ENCODE assay signal across 21 cellular contexts in genomic region chr5:154243736-154244135, GRCh38. TPM values are rescaled to one million over a fixed set of nuclear protein-coding genes. Genes with fewer than 3 reads are reported as not detected.
DNase-seq lines count a peak whose midpoint lies in the region; ATAC-seq and TF ChIP-seq lines count a peak whose summit lies in the region.
"Had no signal": no experiment of that assay in that cellular context is flagged by ENCODE, and none has a peak within 500 bp of the region (broad histone marks: within the 10 kb centered on the region; RNA-seq: fewer than 3 reads in every experiment).

No MANE protein-coding gene starts in this region.

- CTCF ChIA-PET in CD4-positive, alpha-beta memory T cell (lab: Charles Lee; ENCODE audit: partially characterized antibody): no interaction called here
- CTCF ChIA-PET in WTC11 (lab: Charles Lee): interaction anchor here (0.6 kb wide), 1 partner anchor 68 kb away, joined by 3 read pairs; no protein-coding TSS in a partner anchor

- H3K27me3 Mint-ChIP-seq in CD4-positive, alpha-beta memory T cell: no peaks in the 10 kb centered on the region
- H3K27me3 Mint-ChIP-seq in WTC11 (ENCODE audit: low read depth): no peaks in the 10 kb centered on the region; the same call in 1 of the 2 replicates
- H3K27me3 Mint-ChIP-seq: activated CD4-positive, alpha-beta memory T cell treated with anti-CD3 and anti-CD28 coated beads, Interleukin-2, amount 10 ng/mL, durations not matched to agents 7 days and 5 days had no signal

- no peak overlapping the region for H3K4me3 ChIP-seq in left lung
- H3K4me3 ChIP-seq in stomach: no peak overlapping the region
- H3K4me3 ChIP-seq in CD4-positive, alpha-beta memory T cell (ENCODE audit: low read length in 2 of 2): no peak overlapping the region
- H3K4me3 ChIP-seq in suprapubic skin: no peak overlapping the region
- H3K4me3 ChIP-seq in upper lobe of left lung: no peak overlapping the region
- H3K4me3 ChIP-seq: ascending aorta had no signal

- ATAC-seq in left lung (peak; percentile 53), WTC11 (no peak), upper lobe of left lung (ENCODE audit: low FRiP score in 2 of 2) (no peak)
- ATAC-seq: HepG2 had no signal

- peaks cover 1 to 13% of the 10 kb centered on the region in 2 donors for H3K36me3 Mint-ChIP-seq in CD4-positive, alpha-beta memory T cell
- no peaks in the 10 kb centered on the region for H3K36me3 Mint-ChIP-seq in WTC11

- intact Hi-C loops in left lung (cut with DNase I) (no loop called here), stomach (cut with DNase I; ENCODE audit: low total_unique reads) (no loop called here)
- intact Hi-C loops in CD4-positive, alpha-beta memory T cell (cut with micrococcal nuclease): no loop called here

- DNase-seq in ELF-1 (ENCODE audit: low read depth, low spot score): peak; percentile 47
- DNase-seq in amniotic epithelial cell (ENCODE audit: low read depth): peak; percentile 71
- DNase-seq in left lung: no peak
- no peak for DNase-seq in stomach
- no peak for DNase-seq in CD4-positive, alpha-beta memory T cell
- no peak for DNase-seq in WTC11 (ENCODE audit: low spot score)
- no peak for DNase-seq in suprapubic skin (ENCODE audit: low spot score in 2 of 2)
- no peak for DNase-seq in upper lobe of left lung
- DNase-seq: activated CD4-positive, alpha-beta memory T cell treated with anti-CD3 and anti-CD28 coated beads, Interleukin-2, amount 10 ng/mL, durations not matched to agents 7 days and 5 days; activated naive CD4-positive, alpha-beta T cell treated with anti-CD3 and anti-CD28 coated beads for 36 hours; activated T-cell treated with anti-CD3 and anti-CD28 coated beads, Interleukin-2, amount 50 U/mL, for 1 hour; kidney glomerular epithelial cell; NCI-H1436; NCI-H526 treated with DMSO at 0.1 percent for 48 hours; SIG-M5; small intestine; stimulated activated CD4-positive, alpha-beta T cell treated with anti-CD3 and anti-CD28 coated beads, Interleukin-4, amount 100 ng/mL, for 1 hour; T-helper 2 cell had no signal

- H3K27me3 ChIP-seq in left lung: no peaks in the 10 kb centered on the region
- no peaks in the 10 kb centered on the region for H3K27me3 ChIP-seq in stomach
- H3K27me3 ChIP-seq in CD4-positive, alpha-beta memory T cell (ENCODE audit: insufficient read depth, low read length): no peaks in the 10 kb centered on the region
- no peaks in the 10 kb centered on the region for H3K27me3 ChIP-seq in suprapubic skin
- H3K27me3 ChIP-seq in upper lobe of left lung: no peaks in the 10 kb centered on the region
- H3K27me3 ChIP-seq: ascending aorta had no signal

- no peak for TF ChIP-seq EP300 in stomach (IDR thresholded peaks at IDR 0.05)
- TF ChIP-seq EP300 in suprapubic skin (IDR thresholded peaks at IDR 0.05): no peak
- no peak for TF ChIP-seq EP300 in upper lobe of left lung (IDR thresholded peaks at IDR 0.05)

- peaks cover 10 to 25% (median 19%) of the 10 kb centered on the region in 4 donors for H3K4me1 Mint-ChIP-seq in CD4-positive, alpha-beta memory T cell
- peaks cover 29% of the 10 kb centered on the region for H3K4me1 Mint-ChIP-seq in WTC11
- H3K4me1 Mint-ChIP-seq: activated CD4-positive, alpha-beta memory T cell treated with anti-CD3 and anti-CD28 coated beads, Interleukin-2, amount 10 ng/mL, durations not matched to agents 7 days and 5 days had no signal

- peaks cover 0 to 4% (median 0%) of the 10 kb centered on the region in 8 donors for H3K9me3 Mint-ChIP-seq in CD4-positive, alpha-beta memory T cell
- peaks cover 6% of the 10 kb centered on the region; the same call in 1 of the 2 replicates for H3K9me3 Mint-ChIP-seq in WTC11
- H3K9me3 Mint-ChIP-seq: activated CD4-positive, alpha-beta memory T cell treated with anti-CD3 and anti-CD28 coated beads, Interleukin-2, amount 10 ng/mL, durations not matched to agents 7 days and 5 days; activated naive CD4-positive, alpha-beta T cell treated with anti-CD3 and anti-CD28 coated beads for 36 hours had no signal

- no peak for TF ChIP-seq CTCF in left lung (IDR thresholded peaks at IDR 0.05)
- no peak for TF ChIP-seq CTCF in stomach (IDR thresholded peaks at IDR 0.05)
- TF ChIP-seq CTCF in WTC11 (IDR thresholded peaks at IDR 0.05): no peak
- no peak for TF ChIP-seq CTCF in suprapubic skin (IDR thresholded peaks at IDR 0.05)
- no peak for TF ChIP-seq CTCF in upper lobe of left lung (IDR thresholded peaks at IDR 0.05)

- H3K36me3 ChIP-seq in left lung (no peaks in the 10 kb centered on the region), stomach (no peaks in the 10 kb centered on the region), suprapubic skin (no peaks in the 10 kb centered on the region), upper lobe of left lung (no peaks in the 10 kb centered on the region)
- no peaks in the 10 kb centered on the region for H3K36me3 ChIP-seq in CD4-positive, alpha-beta memory T cell (ENCODE audit: insufficient read depth, low read length)
- H3K36me3 ChIP-seq: ascending aorta had no signal

- WGBS in stomach, 5 donors: 73 to 93% (median 82%) methylated on average over 2 of the region's 2 CpGs
- 90% methylated on average over 2 of the region's 2 CpGs for WGBS in suprapubic skin
- 80 to 91% methylated on average over 1 to 2 of the region's 2 CpGs for WGBS in upper lobe of left lung, 2 donors

- H3K4me1 ChIP-seq in left lung (peaks cover 7 to 13% of the 10 kb centered on the region in 2 donors), stomach (peaks cover 0 to 50% (median 27%) of the 10 kb centered on the region in 4 donors), suprapubic skin (peaks cover 3% of the 10 kb centered on the region), upper lobe of left lung (no peaks in the 10 kb centered on the region)
- no peaks in the 10 kb centered on the region for H3K4me1 ChIP-seq in CD4-positive, alpha-beta memory T cell (ENCODE audit: insufficient read depth, low read length)

- no peak for TF ChIP-seq POLR2A in stomach (IDR thresholded peaks at IDR 0.05)
- no peak for TF ChIP-seq POLR2A in suprapubic skin (IDR thresholded peaks at IDR 0.05)
- no peak for TF ChIP-seq POLR2A in upper lobe of left lung (IDR thresholded peaks at IDR 0.05)

- H3K27ac ChIP-seq in left lung (no peak overlapping the region), stomach (peak overlapping the region in 3 of 5 donors; percentile 11 to 63 (median 15)), suprapubic skin (no peak overlapping the region), upper lobe of left lung (no peak overlapping the region)
- no peak overlapping the region for H3K27ac ChIP-seq in CD4-positive, alpha-beta memory T cell (ENCODE audit: low read depth, low read length)
- H3K27ac ChIP-seq: ascending aorta had no signal

- H3K9me3 ChIP-seq in left lung (no peaks in the 10 kb centered on the region), stomach (no peaks in the 10 kb centered on the region), suprapubic skin (no peaks in the 10 kb centered on the region), upper lobe of left lung (no peaks in the 10 kb centered on the region)
- H3K9me3 ChIP-seq in CD4-positive, alpha-beta memory T cell (ENCODE audit: control insufficient read depth in 1 of 2, low read length in 2 of 2): no peaks in the 10 kb centered on the region
- H3K9me3 ChIP-seq: ascending aorta had no signal

- POLR2A ChIA-PET in CD4-positive, alpha-beta memory T cell (lab: Charles Lee; ENCODE audit: partially characterized antibody): no interaction called here
- POLR2A ChIA-PET in WTC11 (lab: Charles Lee): no interaction called here

- H3K4me3 Mint-ChIP-seq in CD4-positive, alpha-beta memory T cell: no peak overlapping the region
- no peak overlapping the region for H3K4me3 Mint-ChIP-seq in WTC11
- H3K4me3 Mint-ChIP-seq: activated CD4-positive, alpha-beta memory T cell treated with anti-CD3 and anti-CD28 coated beads, Interleukin-2, amount 10 ng/mL, durations not matched to agents 7 days and 5 days; activated naive CD4-positive, alpha-beta T cell treated with anti-CD3 and anti-CD28 coated beads for 36 hours; nephron had no signal

- no peak overlapping the region for H3K27ac Mint-ChIP-seq in CD4-positive, alpha-beta memory T cell
- no peak overlapping the region for H3K27ac Mint-ChIP-seq in WTC11
- H3K27ac Mint-ChIP-seq: activated CD4-positive, alpha-beta memory T cell treated with anti-CD3 and anti-CD28 coated beads, Interleukin-2, amount 10 ng/mL, durations not matched to agents 7 days and 5 days; activated naive CD4-positive, alpha-beta T cell treated with anti-CD3 and anti-CD28 coated beads for 36 hours had no signal

TF ChIP-seq in WTC11, 78 proteins besides CTCF, POLR2A, EP300 and RAD21 (continues in another document):
- TF ChIP-seq ZNF425 (CRISPR knock-in tag; conservative IDR thresholded peaks at IDR 0.05) (no peak), ATF1 (CRISPR knock-in tag; IDR thresholded peaks at IDR 0.05) (no peak), FOXJ3 (CRISPR knock-in tag; IDR thresholded peaks at IDR 0.05; ENCODE audit: borderline replicate concordance) (no peak), ZNF396 (CRISPR knock-in tag; IDR thresholded peaks at IDR 0.05; ENCODE audit: borderline replicate concordance) (no peak), TEAD1 (CRISPR knock-in tag; IDR thresholded peaks at IDR 0.05) (no peak), NR2C2 (CRISPR knock-in tag; IDR thresholded peaks at IDR 0.05) (no peak), ZNF138 (CRISPR knock-in tag; conservative IDR thresholded peaks at IDR 0.05) (no peak), ZNF232 (CRISPR knock-in tag; IDR thresholded peaks at IDR 0.05) (no peak)

RNA-seq across cellular contexts. Expression of gene GALNT10, which starts 53.2 kb away (rescaled TPM):
- total RNA-seq in left lung (100 to 1,000 TPM in 1 of 2 donors, 10 to 100 TPM in 1; 65.3 to 117 TPM), stomach (10 to 100 TPM; 24.9 to 76.4 (median 47.7) TPM), WTC11 (2021) (15.9 to 22.9 TPM (median 17.5 TPM) in 3 replicates), suprapubic skin (10 to 100 TPM; 11.6 to 16.3 (median 14.8) TPM), upper lobe of left lung (100 to 1,000 TPM in 1 of 6 donors, 10 to 100 TPM in 5; 38.6 to 118 (median 66.4) TPM)
- 10 to 100 TPM in 1 of 3 donors, 1 to 10 TPM in 2; 5.3 to 12.2 (median 6.4) TPM for polyA plus RNA-seq in stomach
- 10 to 100 TPM; 32.8 to 35.7 TPM for total RNA-seq in CD4-positive, alpha-beta memory T cell
- polyA plus RNA-seq in CD4-positive, alpha-beta memory T cell: 10 to 100 TPM in 1 of 2 donors, 1 to 10 TPM in 1; 9.6 to 20.7 TPM

Comparison
In these comparisons a context has a peak if more than half of its experiments do, and no peak if none do; other contexts are left out.
1. DNase-seq: peak in ELF-1 (single experiment) and amniotic epithelial cell (single experiment); none in left lung (0 of 2), stomach (single experiment), CD4-positive, alpha-beta memory T cell (0 of 5), WTC11 (single experiment), suprapubic skin (0 of 2) and upper lobe of left lung (0 of 2).
2. H3K27ac ChIP-seq: peak in stomach (3 of 5); none in left lung (0 of 2), CD4-positive, alpha-beta memory T cell (single experiment), suprapubic skin (single experiment) and upper lobe of left lung (0 of 4).